Comparison of ENCODE assay signal across 24 cellular contexts in genomic region chr21:24197956-24198355, GRCh38.
DNase-seq lines count a peak whose midpoint lies in the region; ATAC-seq, FAIRE-seq and TF ChIP-seq lines count a peak whose summit lies in the region.
"Had no signal": no experiment of that assay in that cellular context is flagged by ENCODE, and none has a peak within 500 bp of the region (broad histone marks: within the 10 kb centered on the region; RNA-seq: fewer than 3 reads in every experiment).

No MANE protein-coding gene starts in this region.

- no peaks in the 10 kb centered on the region for H3K9me1 ChIP-seq in K562 (ENCODE audit: control insufficient read depth, insufficient read depth, low read length)

- H3K4me1 Mint-ChIP-seq in astrocyte (ENCODE audit: low read depth, unreplicated experiment) = no peaks in the 10 kb centered on the region
- H3K4me1 Mint-ChIP-seq: CD4-positive, alpha-beta memory T cell had no signal

- ATAC-seq in K562 = no peak
- ATAC-seq in GM18873 (IDR thresholded peaks at IDR 0.05; ENCODE audit: low FRiP score, unreplicated experiment) = no peak
- ATAC-seq: A549 had no signal

- H2AFZ ChIP-seq in astrocyte (ENCODE audit: low read depth, low read length) (no peak overlapping the region), K562 (ENCODE audit: low read depth, low read length) (no peak overlapping the region)

- TF ChIP-seq RAD21 in K562 (CRISPR knock-in tag; conservative IDR thresholded peaks at IDR 0.05 in 1 of 2, IDR thresholded peaks at IDR 0.05 in 1 of 2) = no peak

- H3K79me2 ChIP-seq in astrocyte (ENCODE audit: insufficient read depth, low read length) = no peaks in the 10 kb centered on the region
- no peaks in the 10 kb centered on the region for H3K79me2 ChIP-seq in K562 (ENCODE audit: control insufficient read depth, insufficient read depth, low read length)

- TF ChIP-seq CTCF in astrocyte (IDR thresholded peaks at IDR 0.05; ENCODE audit: insufficient read depth, low read depth, low read length) (no peak), K562 (IDR thresholded peaks at IDR 0.05 in 2 of 3, conservative IDR thresholded peaks at IDR 0.05 in 1 of 3; ENCODE audit: insufficient read depth in 2 of 3, low read depth in 1 of 3, low read length in 3 of 3) (no peak)

- no peak for TF ChIP-seq EP300 in K562 (IDR thresholded peaks at IDR 0.05; ENCODE audit: low read length)

- H3K9ac ChIP-seq in astrocyte (ENCODE audit: low read length) (no peak overlapping the region), K562 (ENCODE audit: insufficient read depth in 1 of 2, low read depth in 2 of 2, low read length in 2 of 2) (no peak overlapping the region)

- H3K36me3 Mint-ChIP-seq in astrocyte (ENCODE audit: low read depth, unreplicated experiment) = no peaks in the 10 kb centered on the region
- H3K36me3 Mint-ChIP-seq: CD4-positive, alpha-beta memory T cell had no signal

- H3K9me3 ChIP-seq in astrocyte (ENCODE audit: insufficient read depth, low read depth, low read length) (no peaks in the 10 kb centered on the region), K562 (replicated peaks; ENCODE audit: control insufficient read depth, insufficient read depth, low read depth, low read length) (no peaks in the 10 kb centered on the region)
- H3K9me3 ChIP-seq: A549, HAP-1 had no signal

- POLR2A ChIA-PET in K562 (lab: Yijun Ruan, JAX) = no interaction called here

- intact Hi-C loops in K562 (cut with micrococcal nuclease) = no loop called here
- intact Hi-C loops in posterior cingulate gyrus (cut with DNase I) = no loop called here

- no peaks in the 10 kb centered on the region for H3K36me3 ChIP-seq in astrocyte (ENCODE audit: insufficient read depth, low read length)
- no peaks in the 10 kb centered on the region for H3K36me3 ChIP-seq in K562 (ENCODE audit: control insufficient read depth, insufficient read depth, low read length)
- H3K36me3 ChIP-seq: HAP-1 had no signal

- H3K27me3 Mint-ChIP-seq in astrocyte (ENCODE audit: low read depth, unreplicated experiment) = no peaks in the 10 kb centered on the region
- H3K27me3 Mint-ChIP-seq: CD4-positive, alpha-beta memory T cell had no signal

- DNase-seq in NCI-H226 (peak; percentile 39), astrocyte (ENCODE audit: low read depth) (peak; percentile 8), K562 (ENCODE audit: extremely low read depth in 1 of 4, low spot score in 3 of 4) (no peak), iris pigment epithelial cell (ENCODE audit: low read depth) (peak; percentile 0), midbrain (lab: John Stamatoyannopoulos, UW) (no peak), posterior cingulate gyrus (no peak)
- DNase-seq: 8988T; ACHN; AML-193; C1 segment of cervical spinal cord; Calu3; CD4-positive, alpha-beta memory T cell; COR-L47; DMS53; DMS79 treated with DMSO at 0.1 percent for 48 hours; GF-D8; GOT3; HFFc6 had no signal

- no peak overlapping the region for H3K4me3 ChIP-seq in astrocyte (ENCODE audit: insufficient read depth, low read depth, low read length)
- H3K4me3 ChIP-seq in K562 = no peak overlapping the region
- H3K4me3 ChIP-seq: A549, HAP-1 had no signal

- H3K4me2 ChIP-seq in astrocyte (ENCODE audit: low read length) (no peak overlapping the region), K562 (ENCODE audit: insufficient read depth, low read length) (no peak overlapping the region)
- H3K4me2 ChIP-seq: A549 had no signal

- in situ Hi-C loops in K562 (cut with MboI) = no loop called here

- CTCF ChIA-PET in K562 (lab: Yijun Ruan, JAX; ENCODE audit: low intra/inter-chr PET ratio) = no interaction called here

- no peak overlapping the region for H3K27ac ChIP-seq in astrocyte (ENCODE audit: low read depth, low read length)
- no peak overlapping the region for H3K27ac ChIP-seq in K562 (ENCODE audit: extremely low read depth, low read depth, low read length)
- H3K27ac ChIP-seq: A549 had no signal

- no peak for FAIRE-seq in astrocyte (lab: Jason Lieb, UNC)
- no peak for FAIRE-seq in K562 (lab: Jason Lieb, UNC)
- FAIRE-seq: A549, GM12892, GM19239, H54 had no signal

- no peak for TF ChIP-seq POLR2A in K562 (conservative IDR thresholded peaks at IDR 0.05)

- H3K4me3 Mint-ChIP-seq in astrocyte (ENCODE audit: unreplicated experiment) = no peak overlapping the region
- H3K4me3 Mint-ChIP-seq: CD4-positive, alpha-beta memory T cell; HFFc6 had no signal

- H4K20me1 ChIP-seq in astrocyte (ENCODE audit: insufficient read depth, low read length) (no peaks in the 10 kb centered on the region), K562 (replicated peaks; ENCODE audit: control insufficient read depth, insufficient read depth, low read length) (no peaks in the 10 kb centered on the region)

- H3K27me3 ChIP-seq in astrocyte (ENCODE audit: insufficient read depth, low read length) (no peaks in the 10 kb centered on the region), K562 (ENCODE audit: control insufficient read depth in 2 of 2, insufficient read depth in 2 of 2, low read length in 2 of 2) (no peaks in the 10 kb centered on the region)

- H3K4me1 ChIP-seq in astrocyte (ENCODE audit: insufficient read depth, low read length) (no peaks in the 10 kb centered on the region), K562 (replicated peaks in 1 of 2; ENCODE audit: control insufficient read depth in 2 of 2, insufficient read depth in 2 of 2, low read length in 2 of 2) (no peaks in the 10 kb centered on the region)
- H3K4me1 ChIP-seq: A549, HAP-1 had no signal

- no TSS peak for BruUV-seq in K562 (replicated peaks; lab: Mats Ljungman, UMichigan)

- H3K9me3 Mint-ChIP-seq in astrocyte (ENCODE audit: unreplicated experiment) = no peaks in the 10 kb centered on the region

- H3K27ac Mint-ChIP-seq in astrocyte (ENCODE audit: unreplicated experiment) = no peak overlapping the region
- H3K27ac Mint-ChIP-seq: CD4-positive, alpha-beta memory T cell; HFFc6 had no signal

TF ChIP-seq in K562, 482 proteins besides CTCF, POLR2A, EP300 and RAD21:
- TF ChIP-seq SMAD1 (IDR thresholded peaks at IDR 0.05; ENCODE audit: low read depth, low read length, partially characterized antibody) = no peak
- peak; percentile 76 for TF ChIP-seq ZBTB40 (IDR thresholded peaks at IDR 0.05)
- TF ChIP-seq ZBTB40 (CRISPR knock-in tag; IDR thresholded peaks at IDR 0.05) = no peak

Comparison
In these comparisons a context has a peak if more than half of its experiments do, and no peak if none do; other contexts are left out.
1. DNase-seq: peak in NCI-H226 (single experiment), astrocyte (single experiment) and iris pigment epithelial cell (single experiment); none in K562 (0 of 4), midbrain (single experiment) and posterior cingulate gyrus (0 of 10).